12 cellular contexts compared by ENCODE assay signal in genomic region chr5:41754857-41755256, GRCh38.
A peak's percentile ranks its signal among the peaks of the same experiment; 100 is the strongest.
DNase-seq lines count a peak whose midpoint lies in the region; ATAC-seq and TF ChIP-seq lines count a peak whose summit lies in the region.
"Had no signal": no experiment of that assay in that cellular context is flagged by ENCODE, and none has a peak within 500 bp of the region (broad histone marks: within the 10 kb centered on the region; RNA-seq: fewer than 3 reads in every experiment).

No MANE protein-coding gene starts in this region.

- no peak for TF ChIP-seq POLR2A in transverse colon (IDR thresholded peaks at IDR 0.05)

- no peak for DNase-seq in left ventricle myocardium inferior
- no peak for DNase-seq in cardiac septum (ENCODE audit: low spot score)
- DNase-seq in transverse colon, result no peak
- DNase-seq in stimulated activated CD4-positive, alpha-beta T cell treated with anti-CD3 and anti-CD28 coated beads, Interleukin-4, amount 100 ng/mL, for 1 hour, result no peak
- DNase-seq: activated naive CD8-positive, alpha-beta T cell treated with anti-CD3 and anti-CD28 coated beads, Interleukin-2, amount 50 U/mL, for 24 hours; DMS79; heart left ventricle; right cardiac atrium had no signal

- intact Hi-C loops in left ventricle myocardium inferior (cut with micrococcal nuclease) (no loop called here), cardiac septum (cut with DNase I) (no loop called here), transverse colon (cut with DNase I; ENCODE audit: low total_unique reads) (loop anchor here (10.0 kb wide), 1 partner anchor 1760 kb away; no protein-coding TSS in a partner anchor)

- H3K9me3 ChIP-seq in left ventricle myocardium inferior (replicated peaks) (no peaks in the 10 kb centered on the region), transverse colon (no peaks in the 10 kb centered on the region)
- H3K9me3 ChIP-seq: heart left ventricle had no signal

- TF ChIP-seq EP300 in transverse colon (IDR thresholded peaks at IDR 0.05; ENCODE audit: low read depth), result no peak

- ATAC-seq in HG03039 (IDR thresholded peaks at IDR 0.05; ENCODE audit: unreplicated experiment) (peak; percentile 58), SK-N-SH treated with all-trans-retinoic acid at 6 μM for 48 hours (peak; percentile 62), GM21381 (IDR thresholded peaks at IDR 0.05; ENCODE audit: unreplicated experiment) (no peak), GM21717 (IDR thresholded peaks at IDR 0.05; ENCODE audit: unreplicated experiment) (no peak)
- ATAC-seq: activated naive CD8-positive, alpha-beta T cell treated with anti-CD3 and anti-CD28 coated beads, Interleukin-2, amount 50 U/mL, for 24 hours; heart left ventricle; right cardiac atrium had no signal

- H3K27me3 ChIP-seq in left ventricle myocardium inferior (ENCODE audit: low read depth) (no peaks in the 10 kb centered on the region), transverse colon (no peaks in the 10 kb centered on the region)
- H3K27me3 ChIP-seq: heart left ventricle had no signal

- H3K36me3 ChIP-seq in left ventricle myocardium inferior (peaks cover 8% of the 10 kb centered on the region), transverse colon (no peaks in the 10 kb centered on the region)

- H3K27ac ChIP-seq in left ventricle myocardium inferior (replicated peaks) (no peak overlapping the region), transverse colon (no peak overlapping the region)
- H3K27ac ChIP-seq: heart left ventricle had no signal

- TF ChIP-seq CTCF in left ventricle myocardium inferior (IDR thresholded peaks at IDR 0.05; ENCODE audit: borderline replicate concordance) (peak; percentile 30), transverse colon (IDR thresholded peaks at IDR 0.05) (peak in 3 of 5 experiments; percentile 14 to 17 (median 15))

- peaks cover 9% of the 10 kb centered on the region for H3K4me1 ChIP-seq in left ventricle myocardium inferior
- peaks cover 0 to 14% (median 5%) of the 10 kb centered on the region in 4 donors for H3K4me1 ChIP-seq in transverse colon

- H3K4me3 ChIP-seq in left ventricle myocardium inferior (no peak overlapping the region), transverse colon (no peak overlapping the region)
- H3K4me3 ChIP-seq: heart left ventricle had no signal

- in situ Hi-C loops in transverse colon (cut with MboI; ENCODE audit: low pct_ligation_motif_present in 1 of 4, low pct_unique_long_range_greater_than_20kb in 1 of 4, low sequenced_read_pairs in 3 of 4), result no loop called here

- 40 to 58% methylated on average over 2 of the region's 2 CpGs for WGBS in transverse colon (ENCODE audit: low coverage in 1 of 2), 2 donors

TF ChIP-seq in SK-N-SH treated with all-trans-retinoic acid at 6 μM for 48 hours, 23 proteins besides CTCF, POLR2A, EP300 and RAD21:
- TF ChIP-seq ZNF565 (CRISPR knock-in tag; conservative IDR thresholded peaks at IDR 0.05; ENCODE audit: low read depth) (no peak), PPARA (CRISPR knock-in tag; IDR thresholded peaks at IDR 0.05; ENCODE audit: borderline replicate concordance) (no peak), ZNF70 (CRISPR knock-in tag; IDR thresholded peaks at IDR 0.05) (no peak)

Comparison
In these comparisons a context has a peak if more than half of its experiments do, and no peak if none do; other contexts are left out.
1. ATAC-seq: peak in HG03039 (single experiment) and SK-N-SH treated with all-trans-retinoic acid at 6 μM for 48 hours (single experiment); none in GM21381 (single experiment) and GM21717 (single experiment).